In genomic region chr17:65558311-65558682, GRCh38 we compare ENCODE assay signal across 15 cellular contexts. TPM values are rescaled to one million over a fixed set of nuclear protein-coding genes. Genes with fewer than 3 reads are reported as not detected.
DNase-seq lines count a peak whose midpoint lies in the region; ATAC-seq and TF ChIP-seq lines count a peak whose summit lies in the region.
"Had no signal": no experiment of that assay in that cellular context is flagged by ENCODE, and none has a peak within 500 bp of the region (broad histone marks: within the 10 kb centered on the region; RNA-seq: fewer than 3 reads in every experiment).

No MANE protein-coding gene starts in this region.

- no peaks in the 10 kb centered on the region for H3K9me3 Mint-ChIP-seq in T-helper 1 cell treated with Interleukin-12 subunit alpha and Interleukin-12 subunit beta and Interleukin-4 antibody, amounts not matched to agents 30 μg/mL and 1 μg/mL, for 36 hours
- H3K9me3 Mint-ChIP-seq: activated T-helper 17 cell treated with anti-CD3 and anti-CD28 coated beads, Interleukin-2, amount 50 U/mL, for 72 hours had no signal

- H3K4me1 ChIP-seq in SJCRH30 = no peaks in the 10 kb centered on the region
- peaks cover 23% of the 10 kb centered on the region for H3K4me1 ChIP-seq in iPS-15b (ENCODE audit: control insufficient read depth, insufficient read depth, low read length)
- peaks cover 0 to 34% (median 9%) of the 10 kb centered on the region in 4 donors for H3K4me1 ChIP-seq in sigmoid colon

- peak overlapping the region; percentile 24 for H3K4me3 Mint-ChIP-seq in T-helper 1 cell treated with Interleukin-12 subunit alpha and Interleukin-12 subunit beta and Interleukin-4 antibody, amounts not matched to agents 30 μg/mL and 1 μg/mL, for 36 hours
- H3K4me3 Mint-ChIP-seq: activated T-helper 17 cell treated with anti-CD3 and anti-CD28 coated beads, Interleukin-2, amount 50 U/mL, for 72 hours had no signal

- no peak overlapping the region for H3K27ac Mint-ChIP-seq in T-helper 1 cell treated with Interleukin-12 subunit alpha and Interleukin-12 subunit beta and Interleukin-4 antibody, amounts not matched to agents 30 μg/mL and 1 μg/mL, for 36 hours
- H3K27ac Mint-ChIP-seq: activated T-helper 17 cell treated with anti-CD3 and anti-CD28 coated beads, Interleukin-2, amount 50 U/mL, for 72 hours had no signal

- ATAC-seq in GM19023 (IDR thresholded peaks at IDR 0.05; ENCODE audit: unreplicated experiment) = no peak
- ATAC-seq: activated CD4-positive, CD25-positive, alpha-beta regulatory T cell treated with anti-CD3 and anti-CD28 coated beads, Interleukin-2, amount 50 U/mL, for 24 hours; activated T-helper 17 cell treated with anti-CD3 and anti-CD28 coated beads, Interleukin-2, amount 50 U/mL, for 72 hours; sciatic nerve had no signal

- TF ChIP-seq EP300 in sigmoid colon (IDR thresholded peaks at IDR 0.05) = no peak

- TF ChIP-seq POLR2A in sigmoid colon (IDR thresholded peaks at IDR 0.05) = no peak

- H3K9me3 ChIP-seq in SJCRH30 (replicated peaks) (no peaks in the 10 kb centered on the region), iPS-15b (ENCODE audit: control insufficient read depth, insufficient read depth, low read length) (no peaks in the 10 kb centered on the region), sigmoid colon (no peaks in the 10 kb centered on the region)
- H3K9me3 ChIP-seq: MG63, upper lobe of left lung had no signal

- peak overlapping the region; percentile 24 for H3K9ac ChIP-seq in iPS-15b (ENCODE audit: low read depth, low read length)

- H3K4me1 Mint-ChIP-seq in T-helper 1 cell treated with Interleukin-12 subunit alpha and Interleukin-12 subunit beta and Interleukin-4 antibody, amounts not matched to agents 30 μg/mL and 1 μg/mL, for 36 hours (ENCODE audit: low read depth) = peaks cover 22% of the 10 kb centered on the region

- intact Hi-C loops in sigmoid colon (cut with DNase I) = loop anchor here (5.0 to 10.0 kb wide), 3 partner anchors 41 to 609 kb away; no protein-coding TSS in a partner anchor

- H3K4me3 ChIP-seq in SJCRH30 (peak overlapping the region; percentile 94; the same call in 1 of the 2 replicates), iPS-15b (ENCODE audit: low read depth, low read length) (peak overlapping the region; percentile 78), sigmoid colon (peak overlapping the region in 3 of 4 donors; percentile 95 to 98 (median 98))
- H3K4me3 ChIP-seq: MG63 had no signal

- TF ChIP-seq CTCF in sigmoid colon (IDR thresholded peaks at IDR 0.05) = no peak

- no peak overlapping the region for H3K27ac ChIP-seq in SJCRH30
- peak overlapping the region in 1 of 4 donors; percentile 97 for H3K27ac ChIP-seq in sigmoid colon

- DNase-seq in T-helper 1 cell (no peak), SJCRH30 (no peak), sigmoid colon (no peak), NCI-H748 treated with DMSO at 0.1 percent for 48 hours (lab: John Stamatoyannopoulos, UW) (no peak), iPS-NIHi11 (ENCODE audit: low spot score) (no peak)
- DNase-seq: 8988T, hippocampal formation, MG63 had no signal

- no peaks in the 10 kb centered on the region for H3K36me3 Mint-ChIP-seq in T-helper 1 cell treated with Interleukin-12 subunit alpha and Interleukin-12 subunit beta and Interleukin-4 antibody, amounts not matched to agents 30 μg/mL and 1 μg/mL, for 36 hours (ENCODE audit: low read depth)

- H3K27me3 ChIP-seq in SJCRH30 (no peaks in the 10 kb centered on the region), iPS-15b (ENCODE audit: control insufficient read depth, insufficient read depth, low read length) (no peaks in the 10 kb centered on the region), sigmoid colon (no peaks in the 10 kb centered on the region)
- H3K27me3 ChIP-seq: MG63 had no signal

- 16 to 56% methylated on average over 15 of the region's 15 CpGs for WGBS in sigmoid colon, 2 donors

- H3K27me3 Mint-ChIP-seq in T-helper 1 cell treated with Interleukin-12 subunit alpha and Interleukin-12 subunit beta and Interleukin-4 antibody, amounts not matched to agents 30 μg/mL and 1 μg/mL, for 36 hours (ENCODE audit: low read depth) = peaks cover 22% of the 10 kb centered on the region

- H3K36me3 ChIP-seq in SJCRH30 (0 out of 2 replicates have a peak, but pooled peaks cover 2% of the 10 kb centered on the region), iPS-15b (ENCODE audit: control insufficient read depth, insufficient read depth, low read length) (peaks cover 27% of the 10 kb centered on the region), sigmoid colon (peaks cover 0 to 6% (median 3%) of the 10 kb centered on the region in 4 donors)

RNA-seq across cellular contexts. Expression of gene AXIN2, which starts 3.2 kb away (rescaled TPM):
- 6.5 and 8.5 TPM in 2 replicates for total RNA-seq in SJCRH30 (2014; rRNA removed; shearing (Covaris generic))
- total RNA-seq in sigmoid colon = 10 to 100 TPM in 2 of 4 donors, 1 to 10 TPM in 2; 9.1 to 16.1 (median 12.5) TPM
- polyA plus RNA-seq in sigmoid colon = 10 to 100 TPM in 1 of 3 donors, 1 to 10 TPM in 2; 6.0 to 11.8 (median 9.0) TPM
